Comparison of ENCODE assay signal across 22 cellular contexts in genomic region chr10:47160229-47160908, GRCh38.
DNase-seq lines count a peak whose midpoint lies in the region; ATAC-seq and TF ChIP-seq lines count a peak whose summit lies in the region.
"Had no signal": no experiment of that assay in that cellular context is flagged by ENCODE, and none has a peak within 500 bp of the region (broad histone marks: within the 10 kb centered on the region; RNA-seq: fewer than 3 reads in every experiment).

No MANE protein-coding gene starts in this region.

- no peaks in the 10 kb centered on the region for H4K20me1 ChIP-seq in BLaER1 treated with 17β-estradiol and CSF1 and Interleukin-3, amounts not matched to agents 10 nM and 100 nM
- H4K20me1 ChIP-seq in IMR-90 (ENCODE audit: insufficient read depth, low read length) (no peaks in the 10 kb centered on the region), fibroblast of lung (ENCODE audit: control insufficient read depth, extremely low read depth, insufficient read depth, low read length) (no peaks in the 10 kb centered on the region)

- no peak overlapping the region for H3K27ac Mint-ChIP-seq in naive thymus-derived CD4-positive, alpha-beta T cell
- H3K27ac Mint-ChIP-seq: CD8-positive, alpha-beta memory T cell had no signal

- H3K4me1 Mint-ChIP-seq in naive thymus-derived CD4-positive, alpha-beta T cell: peaks cover 7 to 13% (median 11%) of the 10 kb centered on the region in 7 donors

- POLR2A ChIA-PET in IMR-90 (lab: Charles Lee; ENCODE audit: unreplicated experiment): no interaction called here
- POLR2A ChIA-PET in naive thymus-derived CD4-positive, alpha-beta T cell (lab: Charles Lee): interaction anchor here (1.0 kb wide), 1 partner anchor 8 kb away, joined by 3 read pairs; no protein-coding TSS in a partner anchor

- peaks cover 0 to 9% (median 0%) of the 10 kb centered on the region in 5 donors for H3K36me3 Mint-ChIP-seq in naive thymus-derived CD4-positive, alpha-beta T cell
- H3K36me3 Mint-ChIP-seq: CD8-positive, alpha-beta memory T cell had no signal

- H3K23ac ChIP-seq in IMR-90 (ENCODE audit: low read depth, low read length): no peak overlapping the region

- no peak overlapping the region; the same call in 1 of the 2 replicates for H3K4ac ChIP-seq in IMR-90 (ENCODE audit: low read depth, low read length)

- H3K4me3 ChIP-seq in BLaER1 treated with 17β-estradiol and CSF1 and Interleukin-3, amounts not matched to agents 10 nM and 100 nM: no peak overlapping the region
- no peak overlapping the region for H3K4me3 ChIP-seq in IMR-90 (ENCODE audit: insufficient read depth, low read depth, low read length)
- H3K4me3 ChIP-seq in fibroblast of lung (replicated peaks in 1 of 4; ENCODE audit: control extremely low read depth in 1 of 4, insufficient read depth in 1 of 4, low read depth in 3 of 4, low read length in 4 of 4): no peak overlapping the region
- H3K4me3 ChIP-seq in sigmoid colon: no peak overlapping the region
- no peak overlapping the region for H3K4me3 ChIP-seq in naive thymus-derived CD4-positive, alpha-beta T cell (ENCODE audit: low read length)
- H3K4me3 ChIP-seq: A549, GM12878, MG63, PC-9, SJSA1 had no signal

- WGBS in IMR-90 (ENCODE audit: extremely low coverage in 2 of 2, insufficient read length in 1 of 2), 2 experiments: no CpG with 5 or more reads among the region's 9 CpGs
- WGBS in sigmoid colon, 2 donors: 83 to 87% methylated on average over 9 of the region's 9 CpGs

- H3K9me1 ChIP-seq in IMR-90 (ENCODE audit: insufficient read depth, low read length): peaks cover 10% of the 10 kb centered on the region

- peak overlapping the region in 7 of 11 experiments; percentile 5 to 75 (median 19); a peak in 8 of 22 replicates for H3K27ac ChIP-seq in BLaER1 treated with 17β-estradiol and CSF1 and Interleukin-3, amounts not matched to agents 10 nM and 100 nM
- H3K27ac ChIP-seq in IMR-90 (ENCODE audit: insufficient read depth, low read length) (peak overlapping the region; percentile 2; the same call in 1 of the 2 replicates), fibroblast of lung (ENCODE audit: insufficient read depth, low read length) (peak overlapping the region; percentile 68), sigmoid colon (peak overlapping the region in 3 of 4 donors; percentile 11 to 55 (median 20))
- H3K27ac ChIP-seq in naive thymus-derived CD4-positive, alpha-beta T cell (ENCODE audit: low read depth, low read length): no peak overlapping the region
- H3K27ac ChIP-seq: A549, C4-2B, PC-9, SJSA1 had no signal

- H3K4me2 ChIP-seq in BLaER1 treated with 17β-estradiol and CSF1 and Interleukin-3, amounts not matched to agents 10 nM and 100 nM: peak overlapping the region in 8 of 11 experiments; percentile 20 to 77 (median 64); a peak in 13 of 22 replicates
- H3K4me2 ChIP-seq in IMR-90 (ENCODE audit: low read depth, low read length) (no peak overlapping the region), fibroblast of lung (ENCODE audit: extremely low read depth, insufficient read depth, low read length) (no peak overlapping the region)
- H3K4me2 ChIP-seq: A549, PC-9 had no signal

- H3K9me3 ChIP-seq in BLaER1 treated with 17β-estradiol and CSF1 and Interleukin-3, amounts not matched to agents 10 nM and 100 nM (replicated peaks in 1 of 11): peaks cover 0 to 6% (median under 1%) of the 10 kb centered on the region in 11 experiments; a peak in 11 of 22 replicates
- H3K9me3 ChIP-seq in IMR-90 (ENCODE audit: control insufficient read depth, insufficient read depth, low read length) (no peaks in the 10 kb centered on the region), fibroblast of lung (ENCODE audit: control insufficient read depth, insufficient read depth, low read depth, low read length) (no peaks in the 10 kb centered on the region), sigmoid colon (no peaks in the 10 kb centered on the region)
- no peaks in the 10 kb centered on the region for H3K9me3 ChIP-seq in naive thymus-derived CD4-positive, alpha-beta T cell (ENCODE audit: control insufficient read depth in 2 of 3, low read length in 3 of 3)
- H3K9me3 ChIP-seq: SJSA1 had no signal

- TF ChIP-seq RAD21 in IMR-90 (IDR thresholded peaks at IDR 0.05; ENCODE audit: low read length): no peak

- H3K18ac ChIP-seq in IMR-90 (ENCODE audit: low read depth, low read length): peak overlapping the region; percentile 14; the same call in 1 of the 2 replicates

- CTCF ChIA-PET in IMR-90 (lab: Yijun Ruan, JAX): no interaction called here
- CTCF ChIA-PET in naive thymus-derived CD4-positive, alpha-beta T cell (lab: Charles Lee): no interaction called here

- peaks cover 3 to 37% (median 19%) of the 10 kb centered on the region in 10 experiments for H3K4me1 ChIP-seq in BLaER1 treated with 17β-estradiol and CSF1 and Interleukin-3, amounts not matched to agents 10 nM and 100 nM
- H3K4me1 ChIP-seq in IMR-90 (ENCODE audit: control insufficient read depth, insufficient read depth, low read length) (peaks cover 14% of the 10 kb centered on the region), fibroblast of lung (ENCODE audit: control insufficient read depth, extremely low read depth, insufficient read depth, low read length) (peaks cover 7% of the 10 kb centered on the region), sigmoid colon (peaks cover 0 to 18% (median 10%) of the 10 kb centered on the region in 4 donors)
- peaks cover 5 to 14% of the 10 kb centered on the region in 2 donors for H3K4me1 ChIP-seq in naive thymus-derived CD4-positive, alpha-beta T cell (ENCODE audit: control insufficient read depth in 2 of 2, insufficient read depth in 2 of 2, low read length in 2 of 2)
- H3K4me1 ChIP-seq: A549 had no signal

- peak overlapping the region; percentile 34 for H2AFZ ChIP-seq in IMR-90 (replicated peaks; ENCODE audit: low read length, poor library complexity)
- H2AFZ ChIP-seq in fibroblast of lung (ENCODE audit: low read length): no peak overlapping the region
- H2AFZ ChIP-seq: PC-9 had no signal

- H2BK20ac ChIP-seq in IMR-90 (ENCODE audit: low read depth, low read length): peak overlapping the region; percentile 34; the same call in 1 of the 2 replicates

- H2AK5ac ChIP-seq in IMR-90 (ENCODE audit: low read depth, low read length): no peak overlapping the region; the same call in 1 of the 2 replicates

- TF ChIP-seq CTCF in IMR-90 (conservative IDR thresholded peaks at IDR 0.05; ENCODE audit: low read depth, low read length) (no peak), fibroblast of lung (conservative IDR thresholded peaks at IDR 0.05 in 1 of 2, IDR thresholded peaks at IDR 0.05 in 1 of 2; ENCODE audit: low read depth in 1 of 2, low read length in 2 of 2) (no peak), sigmoid colon (IDR thresholded peaks at IDR 0.05) (no peak)

- no peak overlapping the region for H3K9ac ChIP-seq in BLaER1 treated with 17β-estradiol and CSF1 and Interleukin-3, amounts not matched to agents 10 nM and 100 nM
- no peak overlapping the region for H3K9ac ChIP-seq in IMR-90 (ENCODE audit: low read depth, low read length)
- H3K9ac ChIP-seq in fibroblast of lung (ENCODE audit: insufficient read depth, low read length): no peak overlapping the region

- peak overlapping the region; percentile 7; the same call in 1 of the 2 replicates for H4K91ac ChIP-seq in IMR-90 (ENCODE audit: insufficient read depth, low read depth, low read length)

- TF ChIP-seq EP300 in sigmoid colon (IDR thresholded peaks at IDR 0.05): no peak

- no TSS peak for BruUV-seq in IMR-90 (replicated peaks; lab: Mats Ljungman, UMichigan)

- 0 out of 2 replicates have a peak overlapping the region, but pooled peaks have one; percentile 26 for H3K14ac ChIP-seq in IMR-90 (replicated peaks; ENCODE audit: low read depth, low read length)

- TF ChIP-seq POLR2A in IMR-90 (IDR thresholded peaks at IDR 0.05; ENCODE audit: low read depth, low read length): no peak
- no peak for TF ChIP-seq POLR2A in sigmoid colon (IDR thresholded peaks at IDR 0.05)

- intact Hi-C loops in IMR-90 (cut with micrococcal nuclease): no loop called here
- intact Hi-C loops in sigmoid colon (cut with DNase I): no loop called here
- intact Hi-C loops in naive thymus-derived CD4-positive, alpha-beta T cell (cut with micrococcal nuclease): loop anchor here in 1 of 2 donors (10.0 kb wide), 1 partner anchor 116 kb away; no protein-coding TSS in a partner anchor

- ATAC-seq in IMR-90 (ENCODE audit: low read depth) (no peak), GM18517 (IDR thresholded peaks at IDR 0.05; ENCODE audit: unreplicated experiment) (no peak), HG03025 (IDR thresholded peaks at IDR 0.05; ENCODE audit: low FRiP score, unreplicated experiment) (no peak)
- ATAC-seq in naive thymus-derived CD4-positive, alpha-beta T cell: no peak
- ATAC-seq: A549, GM12878, Right ventricle myocardium inferior had no signal

- no peaks in the 10 kb centered on the region for H3K36me3 ChIP-seq in BLaER1 treated with 17β-estradiol and CSF1 and Interleukin-3, amounts not matched to agents 10 nM and 100 nM
- H3K36me3 ChIP-seq in IMR-90 (ENCODE audit: control insufficient read depth, insufficient read depth, low read length) (no peaks in the 10 kb centered on the region; the same call in 1 of the 2 replicates), fibroblast of lung (ENCODE audit: control insufficient read depth, insufficient read depth, low read length) (no peaks in the 10 kb centered on the region), sigmoid colon (no peaks in the 10 kb centered on the region)
- H3K36me3 ChIP-seq in naive thymus-derived CD4-positive, alpha-beta T cell (ENCODE audit: control insufficient read depth in 2 of 3, insufficient read depth in 3 of 3, low read length in 3 of 3): no peaks in the 10 kb centered on the region
- H3K36me3 ChIP-seq: MG63, SJSA1 had no signal

- peak overlapping the region; percentile 4; the same call in 1 of the 2 replicates for H4K5ac ChIP-seq in IMR-90 (ENCODE audit: low read depth, low read length)

- peaks cover 0 to 3% (median 0%) of the 10 kb centered on the region in 5 donors for H3K27me3 Mint-ChIP-seq in naive thymus-derived CD4-positive, alpha-beta T cell

- H2BK5ac ChIP-seq in IMR-90 (ENCODE audit: low read depth, low read length, poor library complexity, severe bottlenecking): no peak overlapping the region

- H3K27me3 ChIP-seq in BLaER1 treated with 17β-estradiol and CSF1 and Interleukin-3, amounts not matched to agents 10 nM and 100 nM: 0 out of 22 replicates have a peak, but pooled peaks cover 0 to 5% (median 0%) of the 10 kb centered on the region in 11 experiments
- H3K27me3 ChIP-seq in IMR-90 (ENCODE audit: control insufficient read depth, insufficient read depth, low read length): no peaks in the 10 kb centered on the region
- no peaks in the 10 kb centered on the region for H3K27me3 ChIP-seq in fibroblast of lung (ENCODE audit: control insufficient read depth, insufficient read depth, low read length)
- no peaks in the 10 kb centered on the region for H3K27me3 ChIP-seq in sigmoid colon
- H3K27me3 ChIP-seq in naive thymus-derived CD4-positive, alpha-beta T cell (ENCODE audit: control insufficient read depth in 2 of 2, insufficient read depth in 2 of 2, low read length in 2 of 2): no peaks in the 10 kb centered on the region
- H3K27me3 ChIP-seq: MG63, SJSA1 had no signal

- H2BK15ac ChIP-seq in IMR-90 (ENCODE audit: low read depth, low read length): no peak overlapping the region

- in situ Hi-C loops in IMR-90 (cut with MboI; ENCODE audit: low sequenced_read_pairs): no loop called here

- H3K79me2 ChIP-seq in fibroblast of lung (ENCODE audit: control insufficient read depth, insufficient read depth, low read length): no peaks in the 10 kb centered on the region

- peak overlapping the region; percentile 48 for H2AK9ac ChIP-seq in IMR-90 (replicated peaks; ENCODE audit: low read depth, low read length, poor library complexity)

- DNase-seq in IMR-90 (no peak), fibroblast of lung (ENCODE audit: low read depth in 2 of 2) (no peak), sigmoid colon (no peak)
- no peak for DNase-seq in naive thymus-derived CD4-positive, alpha-beta T cell
- DNase-seq: CD8-positive, alpha-beta memory T cell; DMS 273 treated with DMSO at 0.1 percent for 48 hours; DMS79; GDM1; KG1; MG63; NCI-H2029; NCI-H2227 treated with DMSO at 0.1 percent for 48 hours; NCI-H526 treated with DMSO at 0.1 percent for 48 hours; PC-9 had no signal

- peaks cover 0 to 16% (median 11%) of the 10 kb centered on the region in 11 donors for H3K9me3 Mint-ChIP-seq in naive thymus-derived CD4-positive, alpha-beta T cell

- H3K79me1 ChIP-seq in IMR-90 (ENCODE audit: low read depth in 1 of 2, low read length in 2 of 2): peaks cover 0 to 4% of the 10 kb centered on the region in 2 experiments; a peak in 1 of 4 replicates

- no peak overlapping the region for H3K4me3 Mint-ChIP-seq in naive thymus-derived CD4-positive, alpha-beta T cell
- H3K4me3 Mint-ChIP-seq: CD8-positive, alpha-beta memory T cell had no signal

- dilution Hi-C loops in IMR-90 (cut with HindIII; ENCODE audit: low sequenced_read_pairs, unreplicated experiment): no loop called here

- no peak overlapping the region for H4K8ac ChIP-seq in IMR-90 (ENCODE audit: low read depth in 2 of 2, low read length in 2 of 2)

- no peak overlapping the region for H3K56ac ChIP-seq in IMR-90 (ENCODE audit: extremely low read depth, insufficient read depth, low read length)

- 0 out of 2 replicates have a peak overlapping the region, but pooled peaks have one; percentile 22 for H2BK120ac ChIP-seq in IMR-90 (ENCODE audit: low read depth, low read length)

Comparison
In these comparisons a context has a peak if more than half of its experiments do, and no peak if none do; other contexts are left out.
1. H3K4me2 ChIP-seq: peak in BLaER1 treated with 17β-estradiol and CSF1 and Interleukin-3, amounts not matched to agents 10 nM and 100 nM (8 of 11); none in IMR-90 (single experiment) and fibroblast of lung (single experiment).